ENCODE assay signal across 31 cellular contexts in the genomic region with DNA sequence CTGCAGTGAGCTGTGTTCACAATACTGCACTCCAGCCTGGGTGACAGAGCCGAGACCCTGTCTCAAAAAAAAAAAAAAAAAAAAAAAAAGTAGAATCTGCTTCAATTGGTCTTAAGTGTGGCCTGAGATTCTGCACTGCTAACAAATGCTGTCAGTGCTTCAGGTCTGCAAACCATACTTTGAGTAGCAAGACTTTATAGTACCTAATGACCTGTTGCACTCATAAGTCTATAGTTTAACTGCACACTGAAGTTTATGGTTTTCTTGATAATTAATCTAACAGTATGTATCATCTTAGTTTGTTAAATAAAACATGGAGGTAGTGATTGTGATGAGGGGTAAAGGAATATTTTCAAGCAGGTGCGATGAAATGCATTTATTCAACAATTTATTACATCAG.
"Had no signal": no experiment of that assay in that cellular context is flagged by ENCODE, and none has a peak within 500 bp of the region (broad histone marks: within the 10 kb centered on the region; RNA-seq: fewer than 3 reads in every experiment).

No MANE protein-coding gene starts in this region.

- H3K36me3 ChIP-seq: brain microvascular endothelial cell, gastrocnemius medialis had no signal

- H3K27ac ChIP-seq: brain microvascular endothelial cell, coronary artery, dorsolateral prefrontal cortex, esophagus muscularis mucosa, foreskin keratinocyte, heart left ventricle had no signal

- H3K4me3 Mint-ChIP-seq: activated CD4-positive, alpha-beta memory T cell treated with anti-CD3 and anti-CD28 coated beads for 36 hours; activated CD4-positive, alpha-beta T cell treated with anti-CD3 and anti-CD28 coated beads for 36 hours; activated CD4-positive, alpha-beta T cell treated with anti-CD3 and anti-CD28 coated beads, Interleukin-2, amount 10 ng/mL, durations not matched to agents 24 days and 14 days; activated CD8-positive, alpha-beta memory T cell treated with anti-CD3 and anti-CD28 coated beads, Interleukin-2, amount 10 ng/mL, durations not matched to agents 7 days and 5 days; activated CD8-positive, alpha-beta T cell treated with anti-CD3 and anti-CD28 coated beads, Interleukin-2, amount 10 ng/mL, durations not matched to agents 7 days and 5 days; activated naive CD8-positive, alpha-beta T cell; activated T-helper 17 cell treated with anti-CD3 and anti-CD28 coated beads, Interleukin-2, amount 50 U/mL, for 72 hours; central memory CD8-positive, alpha-beta T cell; dendritic cell treated with granulocyte-macrophage colony-stimulating factor and Interleukin-4, amounts not matched to agents 40 ng/mL and 50 ng/mL, for 4 days; endodermal cell had no signal

- H3K27ac Mint-ChIP-seq: activated CD4-positive, alpha-beta memory T cell treated with anti-CD3 and anti-CD28 coated beads for 36 hours; activated CD4-positive, alpha-beta T cell treated with anti-CD3 and anti-CD28 coated beads for 36 hours; activated CD4-positive, alpha-beta T cell treated with anti-CD3 and anti-CD28 coated beads, Interleukin-2, amount 10 ng/mL, durations not matched to agents 24 days and 14 days; activated CD8-positive, alpha-beta memory T cell treated with anti-CD3 and anti-CD28 coated beads, Interleukin-2, amount 10 ng/mL, durations not matched to agents 7 days and 5 days; activated CD8-positive, alpha-beta T cell treated with anti-CD3 and anti-CD28 coated beads, Interleukin-2, amount 10 ng/mL, durations not matched to agents 7 days and 5 days; activated T-helper 17 cell treated with anti-CD3 and anti-CD28 coated beads, Interleukin-2, amount 50 U/mL, for 72 hours; dendritic cell treated with granulocyte-macrophage colony-stimulating factor and Interleukin-4, amounts not matched to agents 40 ng/mL and 50 ng/mL, for 4 days; endodermal cell had no signal

- H3K27me3 ChIP-seq: brain microvascular endothelial cell, esophagus muscularis mucosa, foreskin keratinocyte, gastrocnemius medialis, heart left ventricle had no signal

- DNase-seq: activated CD4-positive, alpha-beta memory T cell treated with anti-CD3 and anti-CD28 coated beads for 36 hours; activated CD4-positive, alpha-beta T cell treated with anti-CD3 and anti-CD28 coated beads for 36 hours; activated CD4-positive, alpha-beta T cell treated with anti-CD3 and anti-CD28 coated beads, Interleukin-2, amount 10 ng/mL, durations not matched to agents 24 days and 14 days; activated CD4-positive, CD25-positive, alpha-beta regulatory T cell; activated CD4-positive, CD25-positive, alpha-beta regulatory T cell treated with anti-CD3 and anti-CD28 coated beads, Interleukin-2, amount 50 U/mL, for 72 hours; activated CD8-positive, alpha-beta memory T cell treated with anti-CD3 and anti-CD28 coated beads, Interleukin-2, amount 10 ng/mL, durations not matched to agents 7 days and 5 days; activated CD8-positive, alpha-beta memory T cell treated with anti-CD3 and anti-CD28 coated beads, Interleukin-2, amount 50 U/mL, for 4 hours; activated CD8-positive, alpha-beta T cell treated with anti-CD3 and anti-CD28 coated beads, Interleukin-2, amount 10 ng/mL, durations not matched to agents 7 days and 5 days; activated effector memory CD4-positive, alpha-beta T cell treated with Interleukin-2 at 50 U/mL for 16 hours; activated gamma-delta T cell treated with Interleukin-2 at 50 U/mL for 16 hours; activated naive CD4-positive, alpha-beta T cell treated with anti-CD3 and anti-CD28 coated beads, Interleukin-2, amount 50 U/mL, for 16 hours; activated naive CD4-positive, alpha-beta T cell treated with Interleukin-2 at 50 U/mL for 16 hours; activated T-cell treated with anti-CD3 and anti-CD28 coated beads, Interleukin-2, amount 50 U/mL, for 1 hour; amniotic stem cell; brain microvascular endothelial cell; dorsolateral prefrontal cortex; effector memory CD4-positive, alpha-beta T cell; endodermal cell; foreskin keratinocyte; gastrocnemius medialis; glutamatergic neuron; heart left ventricle; T-helper 1 cell; T-helper 2 cell had no signal

- ATAC-seq: activated CD8-positive, alpha-beta memory T cell treated with anti-CD3 and anti-CD28 coated beads, Interleukin-2, amount 10 ng/mL, durations not matched to agents 7 days and 5 days; activated CD8-positive, alpha-beta T cell treated with anti-CD3 and anti-CD28 coated beads, Interleukin-2, amount 10 ng/mL, durations not matched to agents 7 days and 5 days; activated T-helper 17 cell treated with anti-CD3 and anti-CD28 coated beads, Interleukin-2, amount 50 U/mL, for 72 hours; foreskin keratinocyte; gastrocnemius medialis; heart left ventricle had no signal

- H3K4me1 ChIP-seq: foreskin keratinocyte, gastrocnemius medialis, heart left ventricle had no signal

- H3K9me3 Mint-ChIP-seq: activated CD4-positive, alpha-beta memory T cell treated with anti-CD3 and anti-CD28 coated beads for 36 hours; activated T-helper 17 cell treated with anti-CD3 and anti-CD28 coated beads, Interleukin-2, amount 50 U/mL, for 72 hours; central memory CD8-positive, alpha-beta T cell; dendritic cell treated with granulocyte-macrophage colony-stimulating factor and Interleukin-4, amounts not matched to agents 40 ng/mL and 50 ng/mL, for 4 days had no signal

- H3K4me1 Mint-ChIP-seq: activated CD8-positive, alpha-beta memory T cell treated with anti-CD3 and anti-CD28 coated beads, Interleukin-2, amount 10 ng/mL, durations not matched to agents 7 days and 5 days; activated T-helper 17 cell treated with anti-CD3 and anti-CD28 coated beads, Interleukin-2, amount 50 U/mL, for 72 hours; central memory CD8-positive, alpha-beta T cell; endodermal cell had no signal

- H3K4me3 ChIP-seq: coronary artery, dorsolateral prefrontal cortex, esophagus muscularis mucosa, gastrocnemius medialis, heart left ventricle had no signal

- H3K36me3 Mint-ChIP-seq: activated naive CD8-positive, alpha-beta T cell had no signal

- H3K9me3 ChIP-seq: esophagus muscularis mucosa, gastrocnemius medialis, heart left ventricle had no signal

- H3K27me3 Mint-ChIP-seq: activated CD4-positive, alpha-beta memory T cell treated with anti-CD3 and anti-CD28 coated beads for 36 hours; activated CD4-positive, alpha-beta T cell treated with anti-CD3 and anti-CD28 coated beads for 36 hours; activated CD4-positive, alpha-beta T cell treated with anti-CD3 and anti-CD28 coated beads, Interleukin-2, amount 10 ng/mL, durations not matched to agents 24 days and 14 days; activated CD8-positive, alpha-beta memory T cell treated with anti-CD3 and anti-CD28 coated beads, Interleukin-2, amount 10 ng/mL, durations not matched to agents 7 days and 5 days; activated naive CD8-positive, alpha-beta T cell; activated T-helper 17 cell treated with anti-CD3 and anti-CD28 coated beads, Interleukin-2, amount 50 U/mL, for 72 hours; central memory CD8-positive, alpha-beta T cell; dendritic cell treated with granulocyte-macrophage colony-stimulating factor and Interleukin-4, amounts not matched to agents 40 ng/mL and 50 ng/mL, for 4 days had no signal

- FAIRE-seq: bronchial epithelial cell had no signal
